Comparison of ENCODE assay signal across 8 cellular contexts in the genomic region with DNA sequence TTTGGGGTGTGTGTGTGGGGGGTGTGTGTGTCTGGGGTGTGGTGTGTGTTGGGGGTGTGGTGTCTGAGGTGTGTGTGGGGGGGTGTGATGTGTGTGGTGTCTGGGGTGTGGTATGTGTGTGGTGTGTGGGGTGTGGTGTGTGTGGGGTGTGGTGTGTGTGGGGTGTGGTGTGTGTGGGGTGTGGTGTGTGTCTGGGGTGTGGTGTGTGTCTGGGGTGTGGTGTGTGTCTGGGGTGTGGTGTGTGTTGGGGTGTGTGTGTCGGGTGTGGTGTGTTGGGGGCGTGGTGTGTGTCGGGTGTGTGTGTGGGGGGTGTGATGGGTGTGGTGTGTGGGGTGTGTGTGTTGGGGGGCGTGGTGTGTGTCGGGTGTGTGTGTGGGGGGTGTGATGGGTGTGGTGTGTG. TPM values are rescaled to one million over a fixed set of nuclear protein-coding genes. Genes with fewer than 3 reads are reported as not detected.
DNase-seq lines count a peak whose midpoint lies in the region; ATAC-seq, FAIRE-seq and TF ChIP-seq lines count a peak whose summit lies in the region.
"Not testable (repeated sequence)": the region's sequence is repeated elsewhere in the genome, so short reads cannot be mapped to it uniquely, and the experiment has no call there.

No MANE protein-coding gene starts in this region.

- H3K27me3 Mint-ChIP-seq in CD8-positive, alpha-beta T cell (ENCODE audit: low read depth): not testable (repeated sequence)

- H3K9me3 ChIP-seq in CD8-positive, alpha-beta T cell (ENCODE audit: low read length); keratinocyte (ENCODE audit: control insufficient read depth, low read depth, low read length); osteoblast (ENCODE audit: low read depth, low read length); aorta (ENCODE audit: control insufficient read depth, low read length): not testable (repeated sequence)

- H3K27me3 ChIP-seq in CD8-positive, alpha-beta T cell (ENCODE audit: insufficient read depth, low read length); keratinocyte (ENCODE audit: control insufficient read depth, extremely low read depth, insufficient read depth, low read length); osteoblast (ENCODE audit: insufficient read depth, low read length); aorta (ENCODE audit: control insufficient read depth in 1 of 2, insufficient read depth in 2 of 2, low read length in 1 of 2): not testable (repeated sequence)

- CTCF ChIA-PET in CD8-positive, alpha-beta T cell (lab: Charles Lee): not testable (repeated sequence)

- POLR2A ChIA-PET in CD8-positive, alpha-beta T cell (lab: Charles Lee): interaction anchor here (1.4 kb wide), 1 partner anchor 16 kb away, joined by 3 read pairs; no protein-coding TSS in a partner anchor

- peaks cover 14% of the 10 kb centered on the region for H3K4me1 ChIP-seq in CD8-positive, alpha-beta T cell (ENCODE audit: insufficient read depth, low read length)
- H3K4me1 ChIP-seq in keratinocyte (ENCODE audit: control insufficient read depth, extremely low read depth, insufficient read depth, low read length); osteoblast (ENCODE audit: insufficient read depth, low read length); aorta (ENCODE audit: control insufficient read depth in 1 of 2, insufficient read depth in 2 of 2, low read length in 2 of 2): not testable (repeated sequence)

- not testable (repeated sequence) for H3K4me2 ChIP-seq in keratinocyte (ENCODE audit: control insufficient read depth, extremely low read depth, insufficient read depth, low read depth, low read length); osteoblast (ENCODE audit: insufficient read depth, low read length)

- H3K4me1 Mint-ChIP-seq in CD8-positive, alpha-beta T cell (ENCODE audit: low read depth): peaks cover 32% of the 10 kb centered on the region

- not testable (repeated sequence) for H2AFZ ChIP-seq in keratinocyte (ENCODE audit: control insufficient read depth, low read length); osteoblast (ENCODE audit: low read length)

- TF ChIP-seq CTCF in CD8-positive, alpha-beta T cell (IDR thresholded peaks at IDR 0.05); keratinocyte (optimal IDR thresholded peaks at IDR 0.05 in 1 of 3, IDR thresholded peaks at IDR 0.05 in 1 of 3, conservative IDR thresholded peaks at IDR 0.05 in 1 of 3; ENCODE audit: extremely low read depth in 1 of 3, insufficient read depth in 2 of 3, low read length in 3 of 3); osteoblast (IDR thresholded peaks at IDR 0.05; ENCODE audit: extremely low read depth, low read depth, low read length): not testable (repeated sequence)

- H3K4me3 ChIP-seq in CD8-positive, alpha-beta T cell (ENCODE audit: low read depth, low read length); keratinocyte (ENCODE audit: control insufficient read depth in 2 of 3, extremely low read depth in 1 of 3, insufficient read depth in 2 of 3, low read depth in 1 of 3, low read length in 3 of 3); osteoblast (ENCODE audit: insufficient read depth, low read length); aorta (ENCODE audit: low read length in 2 of 2): not testable (repeated sequence)

- intact Hi-C loops in CD8-positive, alpha-beta T cell (cut with DNase I, micrococcal nuclease); aorta (cut with DNase I): not testable (repeated sequence)

- H3K4me3 Mint-ChIP-seq in CD8-positive, alpha-beta T cell: not testable (repeated sequence)

- peak; percentile 90 for FAIRE-seq in GM19239 (lab: Jason Lieb, UNC)
- peak; percentile 55 for FAIRE-seq in colon (lab: Jason Lieb, UNC)
- FAIRE-seq in keratinocyte (lab: Jason Lieb, UNC): peak; percentile 49

- not testable (repeated sequence) for H3K9me3 Mint-ChIP-seq in CD8-positive, alpha-beta T cell

- peak; percentile 6 for ATAC-seq in CD8-positive, alpha-beta T cell
- ATAC-seq in esophagus mucosa (peak; percentile 3), aorta (ENCODE audit: low FRiP score) (peak; percentile 36)

- WGBS in aorta, 2 donors: 95% methylated on average over 5 of the region's 5 CpGs

- not testable (repeated sequence) for H3K9me1 ChIP-seq in keratinocyte (ENCODE audit: control insufficient read depth, extremely low read depth, insufficient read depth, low read length)

- not testable (repeated sequence) for DNase-seq in CD8-positive, alpha-beta T cell; GM19239 (ENCODE audit: insufficient read length, low spot score); keratinocyte (ENCODE audit: low read depth, low spot score); aorta
- DNase-seq in activated gamma-delta T cell treated with Interleukin-2 at 50 U/mL for 16 hours (peak; percentile 21), osteoblast (ENCODE audit: insufficient read length, low spot score, missing footprints) (peak; percentile 14)

- H3K27ac Mint-ChIP-seq in CD8-positive, alpha-beta T cell: not testable (repeated sequence)

- H3K36me3 Mint-ChIP-seq in CD8-positive, alpha-beta T cell: not testable (repeated sequence)

- H4K20me1 ChIP-seq in keratinocyte (ENCODE audit: control insufficient read depth, extremely low read depth, insufficient read depth, low read length); osteoblast (ENCODE audit: insufficient read depth, low read length): not testable (repeated sequence)

- dilution Hi-C loops in keratinocyte (cut with MboI; ENCODE audit: extremely low pct_ligation_motif_present, low sequenced_read_pairs): not testable (repeated sequence)

- not testable (repeated sequence) for H3K36me3 ChIP-seq in CD8-positive, alpha-beta T cell (ENCODE audit: insufficient read depth, low read length); keratinocyte (ENCODE audit: control insufficient read depth in 2 of 2, extremely low read depth in 1 of 2, insufficient read depth in 2 of 2, low read length in 2 of 2); osteoblast (ENCODE audit: insufficient read depth, low read length); aorta (ENCODE audit: control insufficient read depth in 1 of 2, insufficient read depth in 2 of 2, low read length in 1 of 2)

- H3K27ac ChIP-seq in CD8-positive, alpha-beta T cell (ENCODE audit: low read depth, low read length); keratinocyte (ENCODE audit: control insufficient read depth, insufficient read depth, low read length); osteoblast (ENCODE audit: low read depth, low read length); aorta (ENCODE audit: low read depth in 1 of 2, low read length in 2 of 2): not testable (repeated sequence)

- H3K9ac ChIP-seq in keratinocyte (ENCODE audit: control insufficient read depth, extremely low read depth, insufficient read depth, low read length): not testable (repeated sequence)

- not testable (repeated sequence) for H3K79me2 ChIP-seq in keratinocyte (ENCODE audit: control insufficient read depth, insufficient read depth, low read length); osteoblast (ENCODE audit: insufficient read depth, low read length)

RNA-seq across cellular contexts. Expression of a gene that starts 53.5 kb away (rescaled TPM):
- 10 to 100 TPM; 90.2 to 92.1 TPM for total RNA-seq in CD8-positive, alpha-beta T cell
- total RNA-seq in esophagus mucosa (19.2 TPM), osteoblast (30.6 and 30.8 TPM in 2 replicates), aorta (10 to 100 TPM; 47.2 to 49.0 TPM)
- polyA plus RNA-seq in keratinocyte (18.3 to 24.3 TPM (median 20.1 TPM) in 3 replicates), aorta (10 to 100 TPM in 1 of 2 donors, 1 to 10 TPM in 1; 7.0 to 29.9 TPM)
- 4.9 TPM for polyA plus RNA-seq in keratinocyte (2011; ENCODE audit: low read depth)
- 11.6 and 20.6 TPM in 2 replicates for polyA plus RNA-seq in keratinocyte (2011; cell fraction: cytosol; rRNA removed)
- 44.7 and 46.9 TPM in 2 replicates for polyA plus RNA-seq in keratinocyte (2011; cell fraction: nucleus; rRNA removed)
- polyA plus RNA-seq in keratinocyte (2012; ENCODE audit: low replicate concordance): 13.2 and 14.2 TPM in 2 replicates
- 6.2 to 20.4 TPM (median 14.9 TPM) in 3 replicates for polyA minus RNA-seq in keratinocyte
- polyA minus RNA-seq in keratinocyte (2011; cell fraction: cytosol; rRNA and poly(A)+ RNA removed): 7.7 TPM
- polyA minus RNA-seq in keratinocyte (2011; cell fraction: nucleus; rRNA and poly(A)+ RNA removed): 19.1 and 33.5 TPM in 2 replicates
